Comparison of ENCODE assay signal across 21 cellular contexts in genomic region chr13:95354680-95355487, GRCh38. TPM values are rescaled to one million over a fixed set of nuclear protein-coding genes. Genes with fewer than 3 reads are reported as not detected.
DNase-seq lines count a peak whose midpoint lies in the region; ATAC-seq and TF ChIP-seq lines count a peak whose summit lies in the region.
"Had no signal": no experiment of that assay in that cellular context is flagged by ENCODE, and none has a peak within 500 bp of the region (broad histone marks: within the 10 kb centered on the region; RNA-seq: fewer than 3 reads in every experiment).

No MANE protein-coding gene starts in this region.

- H2BK120ac ChIP-seq in neuronal stem cell (ENCODE audit: low read depth, low read length) = no peak overlapping the region

- no peak overlapping the region for H3K27ac Mint-ChIP-seq in activated naive CD8-positive, alpha-beta T cell treated with anti-CD3 and anti-CD28 coated beads, Interleukin-2, amount 50 U/mL, for 24 hours
- H3K27ac Mint-ChIP-seq: activated naive CD8-positive, alpha-beta T cell; natural killer cell treated with Interleukin-12 subunit alpha and Interleukin-12 subunit beta and Interleukin-15 and Interleukin-18, amount 100 ng/mL, for 72 hours had no signal

- H3K36me3 Mint-ChIP-seq in activated naive CD8-positive, alpha-beta T cell treated with anti-CD3 and anti-CD28 coated beads, Interleukin-2, amount 50 U/mL, for 24 hours (ENCODE audit: low read depth) = no peaks in the 10 kb centered on the region
- H3K36me3 Mint-ChIP-seq: activated naive CD8-positive, alpha-beta T cell; natural killer cell treated with Interleukin-12 subunit alpha and Interleukin-12 subunit beta and Interleukin-15 and Interleukin-18, amount 100 ng/mL, for 72 hours had no signal

- H3K4me3 Mint-ChIP-seq in activated naive CD8-positive, alpha-beta T cell treated with anti-CD3 and anti-CD28 coated beads, Interleukin-2, amount 50 U/mL, for 24 hours = no peak overlapping the region
- H3K4me3 Mint-ChIP-seq: activated naive CD8-positive, alpha-beta T cell; H9; natural killer cell treated with Interleukin-12 subunit alpha and Interleukin-12 subunit beta and Interleukin-15 and Interleukin-18, amount 100 ng/mL, for 72 hours had no signal

- no peak overlapping the region for H3K4ac ChIP-seq in neuronal stem cell (ENCODE audit: low read length)

- H3K14ac ChIP-seq in neuronal stem cell (ENCODE audit: low read length) = no peak overlapping the region

- H4K8ac ChIP-seq in neuronal stem cell (ENCODE audit: low read depth, low read length) = no peak overlapping the region

- ATAC-seq in left ventricle myocardium superior (peak; percentile 71), left lobe of liver (peak; percentile 96)
- ATAC-seq in activated naive CD8-positive, alpha-beta T cell treated with anti-CD3 and anti-CD28 coated beads, Interleukin-2, amount 50 U/mL, for 24 hours = no peak
- ATAC-seq: A549; activated CD4-positive, CD25-positive, alpha-beta regulatory T cell treated with anti-CD3 and anti-CD28 coated beads, Interleukin-2, amount 50 U/mL, for 24 hours; natural killer cell treated with Interleukin-12 subunit alpha and Interleukin-12 subunit beta and Interleukin-15 and Interleukin-18, amount 100 ng/mL, for 72 hours had no signal

- no peaks in the 10 kb centered on the region for H3K79me1 ChIP-seq in neuronal stem cell (ENCODE audit: low read depth, low read length)

- no peaks in the 10 kb centered on the region for H3K4me1 Mint-ChIP-seq in activated naive CD8-positive, alpha-beta T cell treated with anti-CD3 and anti-CD28 coated beads, Interleukin-2, amount 50 U/mL, for 24 hours

- no peak overlapping the region for H2BK15ac ChIP-seq in neuronal stem cell (ENCODE audit: low read length)

- peaks cover 0 to 7% of the 10 kb centered on the region in 2 donors for H3K9me3 ChIP-seq in right atrium auricular region
- H3K9me3 ChIP-seq in neuronal stem cell (replicated peaks in 1 of 2; ENCODE audit: control insufficient read depth in 2 of 2, insufficient read depth in 1 of 2, low read depth in 1 of 2, low read length in 2 of 2) = peaks cover 2 to 24% of the 10 kb centered on the region in 2 donors
- no peaks in the 10 kb centered on the region for H3K9me3 ChIP-seq in transverse colon
- H3K9me3 ChIP-seq: A549, Caco-2, colonic mucosa, uterus had no signal

- H3K27me3 Mint-ChIP-seq in activated naive CD8-positive, alpha-beta T cell treated with anti-CD3 and anti-CD28 coated beads, Interleukin-2, amount 50 U/mL, for 24 hours = peaks cover 2% of the 10 kb centered on the region

- H3K9me3 Mint-ChIP-seq in activated naive CD8-positive, alpha-beta T cell treated with anti-CD3 and anti-CD28 coated beads, Interleukin-2, amount 50 U/mL, for 24 hours = no peaks in the 10 kb centered on the region
- H3K9me3 Mint-ChIP-seq: natural killer cell treated with Interleukin-12 subunit alpha and Interleukin-12 subunit beta and Interleukin-15 and Interleukin-18, amount 100 ng/mL, for 72 hours had no signal

- H2BK5ac ChIP-seq in neuronal stem cell (ENCODE audit: low read length) = no peak overlapping the region

- intact Hi-C loops in left ventricle myocardium superior (cut with micrococcal nuclease) = no loop called here
- intact Hi-C loops in transverse colon (cut with DNase I; ENCODE audit: low total_unique reads) = no loop called here

- in situ Hi-C loops in transverse colon (cut with MboI; ENCODE audit: low pct_ligation_motif_present in 1 of 4, low pct_unique_long_range_greater_than_20kb in 1 of 4, low sequenced_read_pairs in 3 of 4) = no loop called here

- no peak overlapping the region for H3K18ac ChIP-seq in neuronal stem cell (ENCODE audit: low read length)

- no CpG with 5 or more reads among the region's 4 CpGs for WGBS in neuronal stem cell (ENCODE audit: extremely low coverage in 2 of 2, insufficient read length in 2 of 2, insufficient replicate concordance in 1 of 2), 2 donors
- WGBS in transverse colon (ENCODE audit: low coverage in 1 of 2), 2 donors = 36 to 46% methylated on average over 4 of the region's 4 CpGs

- H3K4me3 ChIP-seq in right atrium auricular region (no peak overlapping the region), neuronal stem cell (ENCODE audit: low read length in 2 of 2) (no peak overlapping the region), transverse colon (no peak overlapping the region)
- H3K4me3 ChIP-seq: A549, colonic mucosa, uterus had no signal

- TF ChIP-seq CTCF in right atrium auricular region (IDR thresholded peaks at IDR 0.05) (no peak), transverse colon (IDR thresholded peaks at IDR 0.05) (no peak)

- no peaks in the 10 kb centered on the region for H3K27me3 ChIP-seq in right atrium auricular region
- no peaks in the 10 kb centered on the region for H3K27me3 ChIP-seq in neuronal stem cell (ENCODE audit: control insufficient read depth in 3 of 3, insufficient read depth in 3 of 3, low read depth in 1 of 3, low read length in 3 of 3)
- no peaks in the 10 kb centered on the region for H3K27me3 ChIP-seq in transverse colon
- H3K27me3 ChIP-seq: colonic mucosa, uterus had no signal

- H3K9ac ChIP-seq in neuronal stem cell (ENCODE audit: low read depth, low read length, poor library complexity) = no peak overlapping the region

- DNase-seq in left ventricle myocardium superior (no peak), right atrium auricular region (ENCODE audit: low spot score) (no peak), left lobe of liver (ENCODE audit: low spot score) (peak; percentile 69), neuronal stem cell (ENCODE audit: low spot score) (peak; percentile 31), transverse colon (no peak)
- no peak for DNase-seq in activated naive CD8-positive, alpha-beta T cell treated with anti-CD3 and anti-CD28 coated beads, Interleukin-2, amount 50 U/mL, for 24 hours
- DNase-seq in NK-92 treated with Interleukin-12 subunit alpha and Interleukin-12 subunit beta, amount 100 ng/mL, for 24 hours (lab: John Stamatoyannopoulos, UW) = no peak
- DNase-seq in activated CD4-positive, alpha-beta T cell treated with anti-CD3 and anti-CD28 coated beads for 4 hours = no peak
- DNase-seq: activated CD8-positive, alpha-beta memory T cell treated with anti-CD3 and anti-CD28 coated beads for 24 hours; colonic mucosa; H9; mesendoderm; NCI-H1092 treated with DMSO at 0.1 percent for 48 hours; NCI-H446 treated with DMSO at 0.1 percent for 48 hours; T-helper 9 cell; uterus had no signal

- H3K23ac ChIP-seq in neuronal stem cell (ENCODE audit: low read depth, low read length, poor library complexity) = no peak overlapping the region

- H2BK12ac ChIP-seq in neuronal stem cell (ENCODE audit: low read length) = no peak overlapping the region

- H2AK5ac ChIP-seq in neuronal stem cell (ENCODE audit: low read depth, low read length) = no peak overlapping the region

- TF ChIP-seq POLR2A in transverse colon (IDR thresholded peaks at IDR 0.05) = no peak

- H3K27ac ChIP-seq in right atrium auricular region (no peak overlapping the region), neuronal stem cell (replicated peaks; ENCODE audit: low read length) (no peak overlapping the region), transverse colon (no peak overlapping the region)
- H3K27ac ChIP-seq: A549, colonic mucosa, uterus had no signal

- H3K4me1 ChIP-seq in right atrium auricular region (no peaks in the 10 kb centered on the region), neuronal stem cell (ENCODE audit: control insufficient read depth in 2 of 2, insufficient read depth in 1 of 2, low read depth in 1 of 2, low read length in 2 of 2) (peaks cover 16 to 27% of the 10 kb centered on the region in 2 donors), transverse colon (peaks cover 0 to 5% (median 0%) of the 10 kb centered on the region in 4 donors)
- H3K4me1 ChIP-seq: A549, colonic mucosa, uterus had no signal

- TF ChIP-seq EP300 in transverse colon (IDR thresholded peaks at IDR 0.05; ENCODE audit: low read depth) = no peak

- H3K36me3 ChIP-seq in right atrium auricular region = no peaks in the 10 kb centered on the region
- no peaks in the 10 kb centered on the region for H3K36me3 ChIP-seq in neuronal stem cell (replicated peaks in 1 of 2; ENCODE audit: control insufficient read depth in 2 of 2, insufficient read depth in 2 of 2, low read length in 2 of 2)
- no peaks in the 10 kb centered on the region for H3K36me3 ChIP-seq in transverse colon
- H3K36me3 ChIP-seq: colonic mucosa, uterus had no signal

- H2AFZ ChIP-seq in neuronal stem cell (ENCODE audit: low read length) = no peak overlapping the region

- no peak overlapping the region for H3K4me2 ChIP-seq in neuronal stem cell (ENCODE audit: insufficient read depth, low read length, poor library complexity, severe bottlenecking)
- H3K4me2 ChIP-seq: A549 had no signal

- H4K91ac ChIP-seq in neuronal stem cell (ENCODE audit: low read depth, low read length, poor library complexity) = no peak overlapping the region

RNA-seq across cellular contexts. Expression of gene ABCC4, which starts 53.6 kb away (rescaled TPM):
- total RNA-seq in left ventricle myocardium superior = 3.3 TPM
- total RNA-seq in right atrium auricular region = 1 to 10 TPM; 3.0 to 4.2 TPM
- 1.7 TPM for total RNA-seq in left lobe of liver
- polyA plus RNA-seq in neuronal stem cell (2013, experiment 1 of 2) = 10.9 TPM
- 11.1 TPM for polyA plus RNA-seq in neuronal stem cell (2013, experiment 2 of 2)
- total RNA-seq in transverse colon = 10 to 100 TPM; 15.8 to 26.0 (median 23.8) TPM

Comparison
In these comparisons a context has a peak if more than half of its experiments do, and no peak if none do; other contexts are left out.
1. DNase-seq: peak in left lobe of liver (single experiment) and neuronal stem cell (single experiment); none in left ventricle myocardium superior (single experiment), right atrium auricular region (single experiment), activated naive CD8-positive, alpha-beta T cell treated with anti-CD3 and anti-CD28 coated beads, Interleukin-2, amount 50 U/mL, for 24 hours (single experiment), NK-92 treated with Interleukin-12 subunit alpha and Interleukin-12 subunit beta, amount 100 ng/mL, for 24 hours (single experiment), activated CD4-positive, alpha-beta T cell treated with anti-CD3 and anti-CD28 coated beads for 4 hours (0 of 2) and transverse colon (single experiment).